In the genomic region with DNA sequence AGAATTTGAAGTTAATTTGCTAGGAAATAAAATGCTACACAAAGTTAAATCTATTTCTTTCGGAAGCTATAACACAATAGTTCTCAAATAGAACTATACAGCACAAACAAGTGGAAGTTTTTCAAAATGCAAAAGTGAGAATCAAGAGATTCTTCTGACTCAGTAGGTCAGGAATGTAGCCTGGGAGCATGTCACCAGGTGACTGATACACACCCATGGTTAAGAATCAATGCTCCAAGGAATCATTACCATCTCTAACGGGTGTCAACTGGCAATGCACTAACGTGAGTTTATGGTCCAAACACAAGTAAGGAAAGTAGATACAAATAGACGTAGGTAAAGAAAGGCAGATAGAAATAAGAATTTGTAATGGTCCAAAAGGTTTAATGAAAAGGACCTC, we compare ENCODE assay signal across 16 cellular contexts.
A peak's percentile ranks its signal among the peaks of the same experiment; 100 is the strongest.
DNase-seq lines count a peak whose midpoint lies in the region; ATAC-seq and TF ChIP-seq lines count a peak whose summit lies in the region.
"Had no signal": no experiment of that assay in that cellular context is flagged by ENCODE, and none has a peak within 500 bp of the region (broad histone marks: within the 10 kb centered on the region; RNA-seq: fewer than 3 reads in every experiment).

No MANE protein-coding gene starts in this region.

- intact Hi-C loops in stomach (cut with DNase I; ENCODE audit: low total_unique reads), result no loop called here

- ATAC-seq in RWPE2 (ENCODE audit: low read depth), result peak; percentile 55
- ATAC-seq: activated CD8-positive, alpha-beta T cell treated with anti-CD3 and anti-CD28 coated beads for 36 hours; effector memory CD8-positive, alpha-beta T cell; HepG2 had no signal

- H3K27me3 ChIP-seq in RWPE2 (ENCODE audit: insufficient read depth, poor library complexity, severe bottlenecking) (no peaks in the 10 kb centered on the region), stomach (no peaks in the 10 kb centered on the region)
- H3K27me3 ChIP-seq: adrenal gland, ovary, thyroid gland had no signal

- H3K36me3 ChIP-seq in RWPE2 (ENCODE audit: low read depth) (no peaks in the 10 kb centered on the region), stomach (no peaks in the 10 kb centered on the region)
- H3K36me3 ChIP-seq: adrenal gland, ovary, thyroid gland had no signal

- H3K27ac ChIP-seq in 22Rv1 (peak overlapping the region; percentile 38; the same call in 1 of the 2 replicates), RWPE2 (ENCODE audit: poor library complexity, severe bottlenecking) (peak overlapping the region; percentile 92), stomach (no peak overlapping the region)
- H3K27ac ChIP-seq: adrenal gland, ovary, thyroid gland had no signal

- no peak for TF ChIP-seq EP300 in stomach (IDR thresholded peaks at IDR 0.05)

- 85 to 91% (median 86%) methylated on average over 4 of the region's 4 CpGs for WGBS in stomach, 5 donors

- no peak for TF ChIP-seq CTCF in 22Rv1 (IDR thresholded peaks at IDR 0.05)
- no peak for TF ChIP-seq CTCF in RWPE2 (IDR thresholded peaks at IDR 0.05; ENCODE audit: poor library complexity, severe bottlenecking)
- no peak for TF ChIP-seq CTCF in stomach (IDR thresholded peaks at IDR 0.05)

- no peak overlapping the region for H3K4me3 ChIP-seq in RWPE2 (ENCODE audit: severe bottlenecking)
- H3K4me3 ChIP-seq in stomach, result no peak overlapping the region
- H3K4me3 ChIP-seq: adrenal gland, ovary, skin epidermis, thyroid gland had no signal

- H3K4me1 ChIP-seq in RWPE2 (ENCODE audit: insufficient read depth, poor library complexity, severe bottlenecking) (peaks cover 39% of the 10 kb centered on the region), stomach (peaks cover 0 to 49% (median 24%) of the 10 kb centered on the region in 4 donors)

- DNase-seq in HCEC 1CT (peak; percentile 5), RWPE2 (ENCODE audit: low spot score) (no peak), kidney tubule cell (ENCODE audit: low spot score) (peak; percentile 84), DMS153 (lab: John Stamatoyannopoulos, UW) (no peak), stomach (no peak), NCI-H1105 treated with DMSO at 0.1 percent for 48 hours (lab: John Stamatoyannopoulos, UW) (no peak)
- no peak for DNase-seq in activated T-cell treated with anti-CD3 and anti-CD28 coated beads, Interleukin-2, amount 50 U/mL, for 48 hours
- DNase-seq: activated CD8-positive, alpha-beta T cell treated with anti-CD3 and anti-CD28 coated beads for 36 hours; adrenal gland; effector memory CD8-positive, alpha-beta T cell; GF-D8; ovary; thyroid gland had no signal

- H3K9me3 ChIP-seq in RWPE2 (ENCODE audit: severe bottlenecking), result no peaks in the 10 kb centered on the region
- no peaks in the 10 kb centered on the region for H3K9me3 ChIP-seq in stomach
- H3K9me3 ChIP-seq: adrenal gland, ovary, thyroid gland had no signal

- TF ChIP-seq POLR2A in stomach (IDR thresholded peaks at IDR 0.05), result no peak

Comparison
In these comparisons a context has a peak if more than half of its experiments do, and no peak if none do; other contexts are left out.
1. H3K27ac ChIP-seq: peak in 22Rv1 (single experiment) and RWPE2 (single experiment); none in stomach (0 of 5).
2. DNase-seq: peak in HCEC 1CT (single experiment) and kidney tubule cell (single experiment); none in RWPE2 (single experiment), activated T-cell treated with anti-CD3 and anti-CD28 coated beads, Interleukin-2, amount 50 U/mL, for 48 hours (0 of 2), DMS153 (single experiment), stomach (single experiment) and NCI-H1105 treated with DMSO at 0.1 percent for 48 hours (single experiment).